15 cellular contexts compared by ENCODE assay signal in the genomic region with DNA sequence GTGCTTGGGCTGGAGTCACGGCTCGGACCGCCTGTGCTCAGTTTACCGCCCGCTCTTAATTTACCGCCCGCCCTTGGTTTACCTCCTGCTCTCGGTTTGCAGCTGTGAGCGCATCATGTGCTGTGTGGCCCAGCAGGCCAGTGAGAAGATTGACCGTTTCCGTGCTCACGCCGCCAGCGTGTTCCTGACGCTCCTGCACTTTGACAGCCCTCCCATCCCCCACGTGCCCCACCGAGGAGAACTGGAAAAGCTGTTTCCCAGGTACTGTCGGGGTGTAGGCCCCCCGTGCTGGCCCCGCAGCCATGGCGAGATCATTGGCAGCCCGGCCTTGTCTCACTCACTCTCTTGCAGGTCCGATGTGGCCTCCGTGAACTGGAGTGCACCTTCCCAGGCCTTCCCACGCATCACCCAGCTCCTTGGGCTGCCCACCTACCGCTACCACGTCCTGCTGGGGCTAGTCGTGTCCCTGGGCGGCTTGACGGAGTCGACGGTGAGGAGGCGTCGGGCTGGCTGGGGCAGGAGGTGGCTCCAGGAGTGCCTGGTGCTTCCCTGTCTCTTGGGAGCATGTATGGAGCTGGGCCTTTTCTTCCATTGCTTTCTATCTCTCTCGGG.
"Had no signal": no experiment of that assay in that cellular context is flagged by ENCODE, and none has a peak within 500 bp of the region (broad histone marks: within the 10 kb centered on the region; RNA-seq: fewer than 3 reads in every experiment).

No MANE protein-coding gene starts in this region.

- H3K9me3 ChIP-seq: breast epithelium, esophagus muscularis mucosa, tibial artery had no signal

- H3K4me1 Mint-ChIP-seq: activated naive CD4-positive, alpha-beta T cell treated with anti-CD3 and anti-CD28 coated beads, Interleukin-2, amount 50 U/mL, for 24 hours; naive thymus-derived CD4-positive, alpha-beta T cell; stimulated activated effector memory CD8-positive, alpha-beta T cell treated with anti-CD3 and anti-CD28 coated beads, Interleukin-12 subunit alpha, Interleukin-12 subunit beta, amount 100 ng/mL, for 72 hours; T-cell had no signal

- H3K27me3 Mint-ChIP-seq: activated CD4-positive, alpha-beta memory T cell treated with anti-CD3 and anti-CD28 coated beads for 36 hours; activated naive CD4-positive, alpha-beta T cell treated with anti-CD3 and anti-CD28 coated beads, Interleukin-2, amount 50 U/mL, for 24 hours; naive thymus-derived CD4-positive, alpha-beta T cell; T-cell had no signal

- H3K9me3 Mint-ChIP-seq: activated CD4-positive, alpha-beta memory T cell treated with anti-CD3 and anti-CD28 coated beads for 36 hours; activated naive CD4-positive, alpha-beta T cell treated with anti-CD3 and anti-CD28 coated beads, Interleukin-2, amount 50 U/mL, for 24 hours; activated T-cell treated with anti-CD3 and anti-CD28 coated beads, Interleukin-2, amount 50 U/mL, for 72 hours; naive thymus-derived CD4-positive, alpha-beta T cell; stimulated activated effector memory CD8-positive, alpha-beta T cell treated with anti-CD3 and anti-CD28 coated beads, Interleukin-12 subunit alpha, Interleukin-12 subunit beta, amount 100 ng/mL, for 72 hours; T-cell had no signal

- H3K4me2 ChIP-seq: smooth muscle cell had no signal

- H3K4me3 Mint-ChIP-seq: activated CD4-positive, alpha-beta memory T cell treated with anti-CD3 and anti-CD28 coated beads for 36 hours; activated naive CD4-positive, alpha-beta T cell treated with anti-CD3 and anti-CD28 coated beads, Interleukin-2, amount 50 U/mL, for 24 hours; activated T-cell treated with anti-CD3 and anti-CD28 coated beads, Interleukin-2, amount 50 U/mL, for 72 hours; naive thymus-derived CD4-positive, alpha-beta T cell; stimulated activated effector memory CD8-positive, alpha-beta T cell treated with anti-CD3 and anti-CD28 coated beads, Interleukin-12 subunit alpha, Interleukin-12 subunit beta, amount 100 ng/mL, for 72 hours; T-cell had no signal

- H3K27ac Mint-ChIP-seq: activated CD4-positive, alpha-beta memory T cell treated with anti-CD3 and anti-CD28 coated beads for 36 hours; activated naive CD4-positive, alpha-beta T cell treated with anti-CD3 and anti-CD28 coated beads, Interleukin-2, amount 50 U/mL, for 24 hours; activated T-cell treated with anti-CD3 and anti-CD28 coated beads, Interleukin-2, amount 50 U/mL, for 72 hours; stimulated activated effector memory CD8-positive, alpha-beta T cell treated with anti-CD3 and anti-CD28 coated beads, Interleukin-12 subunit alpha, Interleukin-12 subunit beta, amount 100 ng/mL, for 72 hours; T-cell had no signal

- ATAC-seq: activated T-cell treated with anti-CD3 and anti-CD28 coated beads, Interleukin-2, amount 50 U/mL, for 72 hours; naive thymus-derived CD4-positive, alpha-beta T cell; stimulated activated effector memory CD8-positive, alpha-beta T cell treated with anti-CD3 and anti-CD28 coated beads, Interleukin-12 subunit alpha, Interleukin-12 subunit beta, amount 100 ng/mL, for 72 hours; T-cell had no signal

- H3K27me3 ChIP-seq: breast epithelium, esophagus muscularis mucosa, tibial artery had no signal

- DNase-seq: activated CD4-positive, alpha-beta memory T cell treated with anti-CD3 and anti-CD28 coated beads for 36 hours; activated T-cell treated with anti-CD3 and anti-CD28 coated beads, Interleukin-2, amount 50 U/mL, for 72 hours; anterior cingulate cortex; foreskin fibroblast; naive thymus-derived CD4-positive, alpha-beta T cell had no signal

- H3K27ac ChIP-seq: breast epithelium, esophagus muscularis mucosa, tibial artery, VCaP had no signal

- H3K4me3 ChIP-seq: breast epithelium, esophagus muscularis mucosa, smooth muscle cell, tibial artery had no signal

- FAIRE-seq: colon, islet of Langerhans had no signal

- H3K36me3 ChIP-seq: breast epithelium had no signal
